1 cellular context compared by ENCODE assay signal in genomic region chrX:135484636-135485289, GRCh38.
TF ChIP-seq lines count a peak whose summit lies in the region.

No MANE protein-coding gene starts in this region.

TF ChIP-seq in GM23338, 12 proteins besides CTCF, POLR2A, EP300 and RAD21 (continued from another document):
- no peak for TF ChIP-seq REST (IDR thresholded peaks at IDR 0.05; ENCODE audit: unreplicated experiment)
- TF ChIP-seq POLR2AphosphoS5 (IDR thresholded peaks at IDR 0.05; ENCODE audit: low read depth), result no peak
- no peak for TF ChIP-seq EZH2phosphoT487 (IDR thresholded peaks at IDR 0.05; ENCODE audit: unreplicated experiment)
- TF ChIP-seq EZH2 (IDR thresholded peaks at IDR 0.05; ENCODE audit: low read depth, unreplicated experiment), result no peak
- TF ChIP-seq ZNF114 (CRISPR knock-in tag; IDR thresholded peaks at IDR 0.05), result no peak
- no peak for TF ChIP-seq ZNF331 (CRISPR knock-in tag; IDR thresholded peaks at IDR 0.05; ENCODE audit: low read depth)
- no peak for TF ChIP-seq NANOG (IDR thresholded peaks at IDR 0.05; ENCODE audit: borderline replicate concordance)
